ENCODE assay signal across 35 cellular contexts in the genomic region with DNA sequence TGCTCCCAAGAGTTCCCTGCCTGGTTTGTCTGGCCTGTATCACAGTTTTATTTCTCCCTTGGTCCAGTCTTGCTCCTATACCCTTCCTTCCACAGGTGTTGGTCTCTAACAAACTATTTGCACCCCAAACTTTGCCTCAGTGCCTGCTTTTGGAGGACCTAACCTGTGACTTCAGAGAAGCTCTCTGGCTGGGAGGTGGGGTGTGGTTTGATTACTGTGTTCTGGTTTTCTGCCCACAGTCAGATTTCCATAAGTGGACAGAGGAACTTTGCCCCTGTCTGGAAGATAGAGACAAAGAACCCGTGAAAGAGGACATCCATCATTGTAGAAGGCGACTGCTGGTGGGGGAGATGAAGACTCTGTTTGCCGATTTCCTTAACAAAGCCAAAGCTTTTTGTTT. TPM values are rescaled to one million over a fixed set of nuclear protein-coding genes. Genes with fewer than 3 reads are reported as not detected.
"Had no signal": no experiment of that assay in that cellular context is flagged by ENCODE, and none has a peak within 500 bp of the region (broad histone marks: within the 10 kb centered on the region; RNA-seq: fewer than 3 reads in every experiment).

No MANE protein-coding gene starts in this region.

- H3K4me3 ChIP-seq: MG63 had no signal

- H3K9ac ChIP-seq: KMS-11 had no signal

- H3K9me3 ChIP-seq: MG63 had no signal

- H3K27me3 ChIP-seq: MG63 had no signal

- DNase-seq: Karpas-422, Kasumi-1, KG1, MG63, MV-4-11, NCI-H1048, NCI-H1092, NCI-H1092 treated with DMSO at 0.1 percent for 48 hours, NCI-H1105, NCI-H1105 treated with DMSO at 0.1 percent for 48 hours, NCI-H1417, NCI-H1417 treated with DMSO at 0.1 percent for 48 hours, NCI-H1436, NCI-H1436 treated with DMSO at 0.1 percent for 48 hours, NCI-H146, NCI-H1694, NCI-H1694 treated with DMSO at 0.1 percent for 48 hours, NCI-H187, NCI-H187 treated with DMSO at 0.1 percent for 48 hours, NCI-H1930, NCI-H2029, NCI-H2029 treated with DMSO at 0.1 percent for 48 hours, NCI-H2081, NCI-H2081 treated with DMSO at 0.1 percent for 48 hours, NCI-H2107, NCI-H2171, NCI-H2171 treated with DMSO at 0.1 percent for 48 hours, NCI-H2227 treated with DMSO at 0.1 percent for 48 hours, NCI-H226, NCI-H345, NCI-H446, NCI-H446 treated with DMSO at 0.1 percent for 48 hours, NCI-H510A had no signal

- H3K27ac ChIP-seq: KMS-11 had no signal

- H3K4me2 ChIP-seq: KMS-11 had no signal

- H3K36me3 ChIP-seq: MG63 had no signal

RNA-seq across cellular contexts. Expression of a gene that starts 55.8 kb away (rescaled TPM):
- total RNA-seq: MCF 10A had no signal
